10 cellular contexts compared by ENCODE assay signal in the genomic region with DNA sequence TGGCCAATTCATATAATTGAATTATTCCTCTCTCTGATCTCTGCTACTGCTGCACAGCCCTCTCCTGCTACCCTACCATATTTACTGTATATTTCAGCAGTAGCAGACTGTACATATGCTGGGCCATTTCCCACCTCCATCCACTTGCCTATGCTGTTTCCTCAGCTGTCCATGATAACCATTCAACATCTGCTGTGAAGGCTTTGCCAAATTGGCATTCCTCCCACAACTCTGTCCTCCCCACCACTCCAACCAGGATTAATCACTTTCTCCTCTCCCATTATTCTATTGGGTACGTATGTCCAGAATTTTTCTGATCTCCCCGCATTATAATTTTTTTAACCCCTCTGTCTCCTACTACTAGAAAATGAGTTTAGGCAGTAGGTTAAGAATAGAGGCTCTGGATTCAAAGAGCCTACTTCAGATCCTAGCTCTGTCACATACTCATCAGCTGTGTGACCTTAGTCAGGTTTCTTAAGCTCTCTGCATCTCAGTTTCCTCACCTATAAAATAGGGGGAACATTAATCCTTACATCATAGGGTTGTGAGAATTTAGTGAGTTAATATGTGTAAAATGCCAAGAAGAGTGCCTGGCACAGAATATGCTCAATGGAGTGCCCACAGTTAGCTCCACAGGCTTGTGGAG.
A peak's percentile ranks its signal among the peaks of the same experiment; 100 is the strongest.
DNase-seq lines count a peak whose midpoint lies in the region; ATAC-seq and FAIRE-seq lines count a peak whose summit lies in the region.
"Had no signal": no experiment of that assay in that cellular context is flagged by ENCODE, and none has a peak within 500 bp of the region (broad histone marks: within the 10 kb centered on the region; RNA-seq: fewer than 3 reads in every experiment).

No MANE protein-coding gene starts in this region.

- no peak overlapping the region for H3K9ac ChIP-seq in subcutaneous abdominal adipose tissue (ENCODE audit: low read length in 5 of 5)

- peak; percentile 26 for FAIRE-seq in HTR-8/SVneo (lab: Jason Lieb, UNC)

- DNase-seq in HTR-8/SVneo (ENCODE audit: insufficient read length, low spot score) = no peak
- peak; percentile 92 for DNase-seq in SHP77 treated with DMSO at 0.1 percent for 48 hours (lab: John Stamatoyannopoulos, UW)
- DNase-seq in glomerular visceral epithelial cell (ENCODE audit: extremely low spot score) = peak; percentile 33
- DNase-seq in Kasumi-1 (lab: John Stamatoyannopoulos, UW) = no peak
- no peak for DNase-seq in activated CD4-positive, CD25-positive, alpha-beta regulatory T cell (lab: John Stamatoyannopoulos, UW)
- DNase-seq: NCI-H187 treated with DMSO at 0.1 percent for 48 hours; stimulated activated CD4-positive, alpha-beta T cell treated with anti-CD3 and anti-CD28 coated beads, Interleukin-2, amount 100 ng/mL, for 24 hours had no signal

- H3K27me3 ChIP-seq in subcutaneous abdominal adipose tissue (ENCODE audit: control insufficient read depth in 5 of 5, insufficient read depth in 4 of 5, low read length in 5 of 5) = no peaks in the 10 kb centered on the region
- H3K27me3 ChIP-seq: cardiac muscle cell had no signal

- no peaks in the 10 kb centered on the region for H3K9me3 ChIP-seq in subcutaneous abdominal adipose tissue (ENCODE audit: control insufficient read depth in 5 of 5, low read length in 5 of 5)

- peaks cover 2 to 16% (median 14%) of the 10 kb centered on the region in 5 donors for H3K4me1 ChIP-seq in subcutaneous abdominal adipose tissue (ENCODE audit: control insufficient read depth in 5 of 5, insufficient read depth in 5 of 5, low read length in 5 of 5)

- ATAC-seq in GM21528 (IDR thresholded peaks at IDR 0.05; ENCODE audit: low FRiP score, unreplicated experiment) = no peak

- peak overlapping the region in 1 of 5 donors; percentile 23 for H3K4me3 ChIP-seq in subcutaneous abdominal adipose tissue (ENCODE audit: low read depth in 1 of 5, low read length in 5 of 5)
- H3K4me3 ChIP-seq: cardiac muscle cell had no signal

- peaks cover 0 to 2% (median 0%) of the 10 kb centered on the region in 5 donors for H3K36me3 ChIP-seq in subcutaneous abdominal adipose tissue (ENCODE audit: control insufficient read depth in 5 of 5, insufficient read depth in 5 of 5, low read length in 5 of 5)
- H3K36me3 ChIP-seq: cardiac muscle cell had no signal

- H3K27ac ChIP-seq in subcutaneous abdominal adipose tissue (ENCODE audit: low read depth, low read length) = peak overlapping the region; percentile 58
- H3K27ac ChIP-seq: cardiac muscle cell had no signal

Comparison
In these comparisons a context has a peak if more than half of its experiments do, and no peak if none do; other contexts are left out.
1. DNase-seq: peak in SHP77 treated with DMSO at 0.1 percent for 48 hours (single experiment) and glomerular visceral epithelial cell (single experiment); none in HTR-8/SVneo (single experiment), Kasumi-1 (0 of 2) and activated CD4-positive, CD25-positive, alpha-beta regulatory T cell (0 of 4).